ENCODE assay signal across 8 cellular contexts in the genomic region with DNA sequence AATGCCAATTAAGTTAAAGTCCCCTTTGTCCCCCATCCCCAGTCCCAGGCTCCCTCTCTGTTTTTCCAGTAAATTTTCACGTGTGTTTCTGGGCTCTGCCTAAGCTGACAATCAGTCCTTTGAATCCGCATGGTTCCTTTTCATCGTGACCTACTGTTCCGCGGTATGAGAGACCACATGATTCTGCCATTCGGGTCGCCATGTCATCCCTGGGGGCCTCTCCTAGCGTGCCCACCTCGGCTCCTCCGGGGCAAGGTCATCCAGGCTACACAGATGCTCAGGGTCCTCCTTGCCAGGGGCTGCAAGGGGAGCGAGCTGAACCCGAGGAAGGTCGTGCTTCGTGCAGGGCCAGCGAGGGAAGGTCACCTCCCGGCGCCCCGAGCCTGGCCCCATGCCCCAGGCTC.
DNase-seq lines count a peak whose midpoint lies in the region; TF ChIP-seq lines count a peak whose summit lies in the region.

No MANE protein-coding gene starts in this region.

- TF ChIP-seq POLR2A in Peyer's patch (IDR thresholded peaks at IDR 0.05), result no peak
- no peak for TF ChIP-seq POLR2A in erythroblast (IDR thresholded peaks at IDR 0.05; ENCODE audit: low read length)

- H3K9me3 ChIP-seq in Peyer's patch, result no peaks in the 10 kb centered on the region
- no peaks in the 10 kb centered on the region for H3K9me3 ChIP-seq in effector memory CD4-positive, alpha-beta T cell (ENCODE audit: control insufficient read depth, low read length)

- peak overlapping the region; percentile 77 to 95 (median 86) for H3K4me3 ChIP-seq in Peyer's patch
- H3K4me3 ChIP-seq in effector memory CD4-positive, alpha-beta T cell (ENCODE audit: insufficient read depth, low read depth, low read length, poor library complexity, severe bottlenecking), result peak overlapping the region; percentile 77

- peaks cover 0 to 6% (median 3%) of the 10 kb centered on the region in 4 donors for H3K4me1 ChIP-seq in Peyer's patch
- no peaks in the 10 kb centered on the region for H3K4me1 ChIP-seq in effector memory CD4-positive, alpha-beta T cell (ENCODE audit: control insufficient read depth, insufficient read depth, low read length, poor library complexity, severe bottlenecking)

- TF ChIP-seq CTCF in Peyer's patch (IDR thresholded peaks at IDR 0.05), result no peak

- H3K27ac ChIP-seq in Peyer's patch, result peak overlapping the region; percentile 77 to 94 (median 88)
- H3K27ac ChIP-seq in effector memory CD4-positive, alpha-beta T cell (ENCODE audit: insufficient read depth, low read length, poor library complexity, severe bottlenecking), result peak overlapping the region; percentile 52

- DNase-seq in NCI-H345 treated with DMSO at 0.1 percent for 48 hours (lab: John Stamatoyannopoulos, UW; ENCODE audit: unreplicated experiment) (peak; percentile 7), NCI-H345 (lab: John Stamatoyannopoulos, UW) (no peak), H4 (ENCODE audit: low spot score) (peak; percentile 35), Peyer's patch (no peak), myocyte (ENCODE audit: low read depth) (peak; percentile 51), erythroblast (lab: John Stamatoyannopoulos, UW) (no peak), HK-2 (ENCODE audit: unreplicated experiment) (no peak)
- DNase-seq in effector memory CD4-positive, alpha-beta T cell, result no peak

- no peaks in the 10 kb centered on the region for H3K36me3 ChIP-seq in Peyer's patch
- no peaks in the 10 kb centered on the region for H3K36me3 ChIP-seq in effector memory CD4-positive, alpha-beta T cell (ENCODE audit: control insufficient read depth, insufficient read depth, low read length)

- H3K27me3 ChIP-seq in Peyer's patch, result no peaks in the 10 kb centered on the region
- H3K27me3 ChIP-seq in effector memory CD4-positive, alpha-beta T cell (replicated peaks; ENCODE audit: control insufficient read depth, insufficient read depth, low read length, poor library complexity, severe bottlenecking), result no peaks in the 10 kb centered on the region

Comparison
In these comparisons a context has a peak if more than half of its experiments do, and no peak if none do; other contexts are left out.
1. DNase-seq: peak in NCI-H345 treated with DMSO at 0.1 percent for 48 hours (single experiment), H4 (single experiment) and myocyte (single experiment); none in NCI-H345 (single experiment), Peyer's patch (0 of 3), effector memory CD4-positive, alpha-beta T cell (0 of 3), erythroblast (0 of 2) and HK-2 (single experiment).